10 cellular contexts compared by ENCODE assay signal in genomic region chr9:6598249-6598725, GRCh38. TPM values are rescaled to one million over a fixed set of nuclear protein-coding genes. Genes with fewer than 3 reads are reported as not detected.
A peak's percentile ranks its signal among the peaks of the same experiment; 100 is the strongest.
DNase-seq lines count a peak whose midpoint lies in the region; ATAC-seq and TF ChIP-seq lines count a peak whose summit lies in the region.
"Had no signal": no experiment of that assay in that cellular context is flagged by ENCODE, and none has a peak within 500 bp of the region (broad histone marks: within the 10 kb centered on the region; RNA-seq: fewer than 3 reads in every experiment).

No MANE protein-coding gene starts in this region.

- H3K9me3 ChIP-seq in H9 (ENCODE audit: control insufficient read depth, low read depth, low read length) (no peaks in the 10 kb centered on the region), mesenchymal stem cell (ENCODE audit: control insufficient read depth, low read length) (no peaks in the 10 kb centered on the region)

- peak overlapping the region; percentile 91 for H3K27ac Mint-ChIP-seq in activated T-cell treated with anti-CD3 and anti-CD28 coated beads, Interleukin-2, amount 50 U/mL, for 24 hours
- peak overlapping the region in 1 of 3 experiments; percentile 37; a peak in 3 of 7 replicates for H3K27ac Mint-ChIP-seq in H9
- H3K27ac Mint-ChIP-seq: activated naive CD8-positive, alpha-beta T cell had no signal

- H3K27me3 Mint-ChIP-seq in activated T-cell treated with anti-CD3 and anti-CD28 coated beads, Interleukin-2, amount 50 U/mL, for 24 hours = no peaks in the 10 kb centered on the region
- no peaks in the 10 kb centered on the region for H3K27me3 Mint-ChIP-seq in H9 (ENCODE audit: low read depth)
- H3K27me3 Mint-ChIP-seq: activated naive CD8-positive, alpha-beta T cell had no signal

- H2AFZ ChIP-seq in H9 (ENCODE audit: low read length) (no peak overlapping the region), mesenchymal stem cell (ENCODE audit: low read depth, low read length) (no peak overlapping the region)

- H4K8ac ChIP-seq in H9 (replicated peaks; ENCODE audit: insufficient read length, low read depth, low read length) = no peak overlapping the region
- H4K8ac ChIP-seq in mesenchymal stem cell (ENCODE audit: low read length) = no peak overlapping the region

- H3K4me2 ChIP-seq in H9 (ENCODE audit: insufficient read depth, insufficient read length, low read length) (no peak overlapping the region), mesenchymal stem cell (ENCODE audit: low read length, poor library complexity, severe bottlenecking) (no peak overlapping the region)

- H3K79me1 ChIP-seq in H9 (ENCODE audit: insufficient read depth, low read depth, low read length, poor library complexity, severe bottlenecking) (no peaks in the 10 kb centered on the region), mesenchymal stem cell (replicated peaks; ENCODE audit: low read length, poor library complexity, severe bottlenecking) (no peaks in the 10 kb centered on the region)

- TF ChIP-seq CTCF in GM12864 (IDR thresholded peaks at IDR 0.05; ENCODE audit: low read depth, low read length, missing control alignments) (no peak), H9 (conservative IDR thresholded peaks at IDR 0.05) (no peak)

- H4K20me1 ChIP-seq in H9 (ENCODE audit: control insufficient read depth, insufficient read depth, insufficient read length) = no peaks in the 10 kb centered on the region

- no peak overlapping the region for H3K4me3 Mint-ChIP-seq in activated T-cell treated with anti-CD3 and anti-CD28 coated beads, Interleukin-2, amount 50 U/mL, for 24 hours
- no peak overlapping the region for H3K4me3 Mint-ChIP-seq in H9
- H3K4me3 Mint-ChIP-seq: activated naive CD8-positive, alpha-beta T cell had no signal

- WGBS in H9 (ENCODE audit: extremely low coverage, insufficient read length, low lambda C conversion rate) = no CpG with 5 or more reads among the region's 4 CpGs
- no CpG with 5 or more reads among the region's 4 CpGs for WGBS in mesenchymal stem cell

- no peak overlapping the region for H3K56ac ChIP-seq in H9 (ENCODE audit: insufficient read length, low read depth, low read length)

- H3K4me1 ChIP-seq in H9 (ENCODE audit: insufficient read depth, low read length) (no peaks in the 10 kb centered on the region), mesenchymal stem cell (ENCODE audit: control insufficient read depth, insufficient read depth, low read depth, low read length) (no peaks in the 10 kb centered on the region)

- DNase-seq in GM12864 (ENCODE audit: low read depth) (peak; percentile 91), GM19238 (ENCODE audit: insufficient read length, low spot score) (peak; percentile 77), GOT3 (lab: John Stamatoyannopoulos, UW) (no peak), H9 (no peak), AG08395 (ENCODE audit: low spot score) (no peak), mesenchymal stem cell (no peak)
- peak; percentile 36 for DNase-seq in activated T-cell treated with anti-CD3 and anti-CD28 coated beads, Interleukin-2, amount 50 U/mL, for 24 hours

- H3K14ac ChIP-seq in H9 (ENCODE audit: insufficient read depth, low read length) (no peak overlapping the region), mesenchymal stem cell (ENCODE audit: low read length in 2 of 2) (no peak overlapping the region)

- peak; percentile 98 for ATAC-seq in HG02938 (IDR thresholded peaks at IDR 0.05; ENCODE audit: unreplicated experiment)
- ATAC-seq: esophagus mucosa had no signal

- H3K27me3 ChIP-seq in H9 (ENCODE audit: insufficient read depth, low read length) (no peaks in the 10 kb centered on the region), mesenchymal stem cell (ENCODE audit: control insufficient read depth in 1 of 2, insufficient read depth in 1 of 2, low read length in 2 of 2) (no peaks in the 10 kb centered on the region)

- H3K9ac ChIP-seq in H9 (ENCODE audit: extremely low read depth, insufficient read length, low read length) (no peak overlapping the region), mesenchymal stem cell (ENCODE audit: low read length) (no peak overlapping the region)

- H2BK120ac ChIP-seq in H9 (ENCODE audit: low read depth, low read length, poor library complexity, severe bottlenecking) = no peak overlapping the region
- no peak overlapping the region for H2BK120ac ChIP-seq in mesenchymal stem cell (ENCODE audit: low read depth, low read length)

- H3K27ac ChIP-seq in H9 (ENCODE audit: insufficient read length, low read depth, low read length) (no peak overlapping the region), mesenchymal stem cell (ENCODE audit: low read length, poor library complexity, severe bottlenecking) (no peak overlapping the region)

- H3K4me3 ChIP-seq in GM12864 (ENCODE audit: low read depth, low read length) = no peak overlapping the region
- H3K4me3 ChIP-seq in mesenchymal stem cell (ENCODE audit: insufficient read depth in 1 of 2, low read depth in 1 of 2, low read length in 2 of 2) = no peak overlapping the region

- no peak overlapping the region for H2BK12ac ChIP-seq in H9 (ENCODE audit: insufficient read length, low read depth, low read length)
- no peak overlapping the region for H2BK12ac ChIP-seq in mesenchymal stem cell (ENCODE audit: low read length in 2 of 2)

- no peak overlapping the region for H4K5ac ChIP-seq in H9 (ENCODE audit: insufficient read length, low read depth, low read length)

- no peaks in the 10 kb centered on the region for H3K79me2 ChIP-seq in H9 (ENCODE audit: insufficient read depth, low read length)

- H2AK5ac ChIP-seq in H9 (ENCODE audit: insufficient read length, low read length) (no peak overlapping the region), mesenchymal stem cell (ENCODE audit: low read length, severe bottlenecking) (no peak overlapping the region)

- H3K9me3 Mint-ChIP-seq in activated T-cell treated with anti-CD3 and anti-CD28 coated beads, Interleukin-2, amount 50 U/mL, for 24 hours = no peaks in the 10 kb centered on the region
- H3K9me3 Mint-ChIP-seq in H9 = no peaks in the 10 kb centered on the region

- H3K23ac ChIP-seq in H9 (ENCODE audit: insufficient read length, low read depth, low read length) (no peak overlapping the region), mesenchymal stem cell (ENCODE audit: low read length in 2 of 2) (no peak overlapping the region)

- no peak overlapping the region for H4K91ac ChIP-seq in H9 (ENCODE audit: insufficient read length, low read depth, low read length)
- no peak overlapping the region for H4K91ac ChIP-seq in mesenchymal stem cell (ENCODE audit: low read length)

- H3T11ph ChIP-seq in H9 (ENCODE audit: low read length) = no peak overlapping the region

- H3K4ac ChIP-seq in H9 (ENCODE audit: low read depth, low read length) (no peak overlapping the region), mesenchymal stem cell (ENCODE audit: low read depth in 1 of 2, low read length in 2 of 2) (no peak overlapping the region)

- no peak overlapping the region for H2BK20ac ChIP-seq in H9 (ENCODE audit: low read depth, low read length, poor library complexity, severe bottlenecking)

- no peaks in the 10 kb centered on the region for H3K36me3 Mint-ChIP-seq in activated T-cell treated with anti-CD3 and anti-CD28 coated beads, Interleukin-2, amount 50 U/mL, for 24 hours (ENCODE audit: low read depth)
- H3K36me3 Mint-ChIP-seq in H9 (ENCODE audit: insufficient read depth in 1 of 3, low read depth in 3 of 3) = peaks cover 40 to 67% (median 66%) of the 10 kb centered on the region in 3 experiments; a peak in 6 of 7 replicates
- H3K36me3 Mint-ChIP-seq: activated naive CD8-positive, alpha-beta T cell had no signal

- peaks cover 10% of the 10 kb centered on the region for H3K4me1 Mint-ChIP-seq in activated T-cell treated with anti-CD3 and anti-CD28 coated beads, Interleukin-2, amount 50 U/mL, for 24 hours (ENCODE audit: low read depth)
- no peaks in the 10 kb centered on the region for H3K4me1 Mint-ChIP-seq in H9

- no peak overlapping the region for H2BK5ac ChIP-seq in H9 (ENCODE audit: insufficient read length, low read length)
- no peak overlapping the region for H2BK5ac ChIP-seq in mesenchymal stem cell (ENCODE audit: low read depth, low read length, poor library complexity, severe bottlenecking)

- no peak overlapping the region for H3K18ac ChIP-seq in H9 (ENCODE audit: insufficient read length, low read depth, low read length)
- H3K18ac ChIP-seq in mesenchymal stem cell (ENCODE audit: low read depth in 1 of 2, low read length in 2 of 2) = no peak overlapping the region

- no peaks in the 10 kb centered on the region for H3K36me3 ChIP-seq in mesenchymal stem cell (ENCODE audit: control insufficient read depth in 1 of 2, insufficient read depth in 2 of 2, low read depth in 1 of 2, low read length in 2 of 2)

- no peak overlapping the region for H2BK15ac ChIP-seq in H9 (ENCODE audit: low read depth, low read length)
- H2BK15ac ChIP-seq in mesenchymal stem cell (ENCODE audit: low read depth, poor library complexity, severe bottlenecking) = no peak overlapping the region

- no peaks in the 10 kb centered on the region for H3K23me2 ChIP-seq in H9 (ENCODE audit: insufficient read length, low read depth, low read length, poor library complexity, severe bottlenecking)

RNA-seq across cellular contexts. Expression of gene GLDC, which starts 47.2 kb away (rescaled TPM):
- total RNA-seq in H9 (2021) = 74.4 and 74.6 TPM in 2 replicates
- 0.28 TPM for polyA plus RNA-seq in mesenchymal stem cell (2013, experiment 1 of 2)
- polyA plus RNA-seq in mesenchymal stem cell (2013, experiment 2 of 2) = 0.45 TPM

Comparison
In these comparisons a context has a peak if more than half of its experiments do, and no peak if none do; other contexts are left out.
1. DNase-seq: peak in GM12864 (single experiment), GM19238 (single experiment) and activated T-cell treated with anti-CD3 and anti-CD28 coated beads, Interleukin-2, amount 50 U/mL, for 24 hours (single experiment); none in GOT3 (single experiment), H9 (single experiment), AG08395 (single experiment) and mesenchymal stem cell (single experiment).